Comparison of ENCODE assay signal across 23 cellular contexts in genomic region chr13:74166286-74166685, GRCh38.
"Had no signal": no experiment of that assay in that cellular context is flagged by ENCODE, and none has a peak within 500 bp of the region (broad histone marks: within the 10 kb centered on the region; RNA-seq: fewer than 3 reads in every experiment).

No MANE protein-coding gene starts in this region.

- H3K9me3 ChIP-seq: colonic mucosa, gastrocnemius medialis, left ventricle myocardium inferior, lower lobe of right lung, neutrophil, psoas muscle, suprapubic skin, transverse colon, upper lobe of right lung, uterus had no signal

- H3K27ac ChIP-seq: colonic mucosa, epithelial cell of prostate, hepatocyte, left ventricle myocardium inferior, lower lobe of right lung, neutrophil, psoas muscle, suprapubic skin, transverse colon, upper lobe of right lung, uterus had no signal

- DNase-seq: colonic mucosa; effector CD8-positive, alpha-beta T cell; endodermal cell; gastrocnemius medialis; left colon; left ventricle myocardium inferior; lower lobe of right lung; naive thymus-derived CD8-positive, alpha-beta T cell; posterior cingulate gyrus; psoas muscle; right cardiac atrium; small intestine; stimulated activated CD4-positive, alpha-beta T cell treated with anti-CD3 and anti-CD28 coated beads, Interleukin-15, amount 100 ng/mL, for 24 hours; stimulated activated CD4-positive, alpha-beta T cell treated with anti-CD3 and anti-CD28 coated beads, Interleukin-2, amount 100 ng/mL, for 48 hours; stimulated activated naive B cell treated with anti-CD40 and anti-IgM and Interleukin-4, amounts not matched to agents 10 μg/mL and 1 μg/mL and 100 μg/mL, for 72 hours; stimulated activated naive CD8-positive, alpha-beta T cell treated with anti-CD3 and anti-CD28 coated beads, Interleukin-15, amount 100 ng/mL, for 72 hours; transverse colon; upper lobe of right lung; uterus had no signal

- H3K4me3 ChIP-seq: colonic mucosa, gastrocnemius medialis, hepatocyte, left ventricle myocardium inferior, lower lobe of right lung, psoas muscle, suprapubic skin, transverse colon, upper lobe of right lung, uterus had no signal

- H3K4me1 ChIP-seq: colonic mucosa, lower lobe of right lung, suprapubic skin, transverse colon, upper lobe of right lung, uterus had no signal

- H3K36me3 ChIP-seq: colonic mucosa, gastrocnemius medialis, left ventricle myocardium inferior, lower lobe of right lung, neutrophil, suprapubic skin, transverse colon, upper lobe of right lung, uterus had no signal

- H3K27me3 ChIP-seq: colonic mucosa, gastrocnemius medialis, hepatocyte, neutrophil, transverse colon, upper lobe of right lung, uterus had no signal

- H2AFZ ChIP-seq: hepatocyte had no signal

- H3K4me2 ChIP-seq: hepatocyte had no signal

- H3K79me2 ChIP-seq: hepatocyte had no signal
